Comparison of ENCODE assay signal across 9 cellular contexts in genomic region chr22:22692707-22693530, GRCh38. TPM values are rescaled to one million over a fixed set of nuclear protein-coding genes. Genes with fewer than 3 reads are reported as not detected.
DNase-seq lines count a peak whose midpoint lies in the region; ATAC-seq, FAIRE-seq and TF ChIP-seq lines count a peak whose summit lies in the region.
"Had no signal": no experiment of that assay in that cellular context is flagged by ENCODE, and none has a peak within 500 bp of the region (broad histone marks: within the 10 kb centered on the region; RNA-seq: fewer than 3 reads in every experiment).

No MANE protein-coding gene starts in this region.

- peaks cover 7% of the 10 kb centered on the region; the same call in 1 of the 2 replicates for H3F3A ChIP-seq in OCI-LY1 (ENCODE audit: insufficient read depth, low read length)

- TF ChIP-seq CTCF in 22Rv1 (IDR thresholded peaks at IDR 0.05) (peak; percentile 97), GM13977 (IDR thresholded peaks at IDR 0.05; ENCODE audit: extremely low read depth, insufficient read depth, missing control alignments) (peak; percentile 36), OCI-LY1 (IDR thresholded peaks at IDR 0.05; ENCODE audit: low read length) (peak; percentile 98), left ventricle myocardium inferior (IDR thresholded peaks at IDR 0.05; ENCODE audit: borderline replicate concordance) (peak; percentile 27)

- H3K9me2 ChIP-seq in OCI-LY1 (ENCODE audit: low read depth, low read length) = no peaks in the 10 kb centered on the region

- H3K4me1 Mint-ChIP-seq in activated T-helper 1 cell treated with anti-CD3 and anti-CD28 coated beads, Interleukin-12 subunit alpha, Interleukin-12 subunit beta, Interleukin-2, Interleukin-4 antibody, amounts not matched to agents 30 ng/mL and 10 ng/mL and 1 ng/mL, durations not matched to agents 14 hours and 24 hours and 36 hours (ENCODE audit: low read depth) = no peaks in the 10 kb centered on the region

- H3K4me1 ChIP-seq in OCI-LY1 (ENCODE audit: insufficient read depth, low read length, severe bottlenecking) (peaks cover 92% of the 10 kb centered on the region), left ventricle myocardium inferior (no peaks in the 10 kb centered on the region)

- no peaks in the 10 kb centered on the region for H3K9me3 Mint-ChIP-seq in activated T-helper 1 cell treated with anti-CD3 and anti-CD28 coated beads, Interleukin-12 subunit alpha, Interleukin-12 subunit beta, Interleukin-2, Interleukin-4 antibody, amounts not matched to agents 30 ng/mL and 10 ng/mL and 1 ng/mL, durations not matched to agents 14 hours and 24 hours and 36 hours

- DNase-seq in GM13977 (ENCODE audit: low spot score) (peak; percentile 36), left ventricle myocardium inferior (no peak), HTR-8/SVneo (ENCODE audit: insufficient read length, low spot score) (no peak)
- peak; percentile 21 for DNase-seq in activated T-helper 1 cell treated with anti-CD3 and anti-CD28 coated beads, Interleukin-12 subunit alpha, Interleukin-12 subunit beta, Interleukin-2, Interleukin-4 antibody, amounts not matched to agents 30 ng/mL and 10 ng/mL and 1 ng/mL, durations not matched to agents 14 hours and 24 hours and 36 hours (ENCODE audit: low spot score)
- peak; percentile 72 to 75 for DNase-seq in stimulated activated CD4-positive, alpha-beta T cell treated with anti-CD3 and anti-CD28 coated beads, Interleukin-2, amount 100 ng/mL, for 24 hours
- DNase-seq: left cardiac atrium had no signal

- no peaks in the 10 kb centered on the region for H4K20me1 ChIP-seq in OCI-LY1 (ENCODE audit: insufficient read depth, low read length)

- peak overlapping the region; percentile 50 for H3K4me2 ChIP-seq in OCI-LY1 (ENCODE audit: low read length)

- H3K27ac ChIP-seq in 22Rv1 = peak overlapping the region; percentile 75
- peak overlapping the region; percentile 99 for H3K27ac ChIP-seq in OCI-LY1 (ENCODE audit: low read depth, low read length, poor library complexity, severe bottlenecking)
- H3K27ac ChIP-seq in left ventricle myocardium inferior (replicated peaks) = no peak overlapping the region

- H3K9me3 ChIP-seq in OCI-LY1 (ENCODE audit: low read length) = no peaks in the 10 kb centered on the region
- no peaks in the 10 kb centered on the region for H3K9me3 ChIP-seq in left ventricle myocardium inferior (replicated peaks)

- no peaks in the 10 kb centered on the region for H3K27me3 ChIP-seq in OCI-LY1 (ENCODE audit: insufficient read depth, low read length)
- H3K27me3 ChIP-seq in left ventricle myocardium inferior (ENCODE audit: low read depth) = peaks cover 15% of the 10 kb centered on the region

- FAIRE-seq in HTR-8/SVneo (lab: Jason Lieb, UNC) = no peak

- H3K79me2 ChIP-seq in OCI-LY1 (ENCODE audit: insufficient read depth, low read length) = no peaks in the 10 kb centered on the region

- no peaks in the 10 kb centered on the region for H3K36me3 ChIP-seq in OCI-LY1 (ENCODE audit: insufficient read depth, low read length)
- H3K36me3 ChIP-seq in left ventricle myocardium inferior = no peaks in the 10 kb centered on the region

- no peaks in the 10 kb centered on the region for H3K36me3 Mint-ChIP-seq in activated T-helper 1 cell treated with anti-CD3 and anti-CD28 coated beads, Interleukin-12 subunit alpha, Interleukin-12 subunit beta, Interleukin-2, Interleukin-4 antibody, amounts not matched to agents 30 ng/mL and 10 ng/mL and 1 ng/mL, durations not matched to agents 14 hours and 24 hours and 36 hours (ENCODE audit: low read depth)

- peak overlapping the region; percentile 74 for H3K9ac ChIP-seq in OCI-LY1 (ENCODE audit: low read length)

- no peak overlapping the region for H3K27ac Mint-ChIP-seq in activated T-helper 1 cell treated with anti-CD3 and anti-CD28 coated beads, Interleukin-12 subunit alpha, Interleukin-12 subunit beta, Interleukin-2, Interleukin-4 antibody, amounts not matched to agents 30 ng/mL and 10 ng/mL and 1 ng/mL, durations not matched to agents 14 hours and 24 hours and 36 hours

- intact Hi-C loops in activated T-helper 1 cell treated with anti-CD3 and anti-CD28 coated beads, Interleukin-12 subunit alpha, Interleukin-12 subunit beta, Interleukin-2, Interleukin-4 antibody, amounts not matched to agents 30 ng/mL and 10 ng/mL and 1 ng/mL, durations not matched to agents 14 hours and 24 hours and 36 hours (cut with micrococcal nuclease) = no loop called here
- intact Hi-C loops in left ventricle myocardium inferior (cut with micrococcal nuclease) = no loop called here

- no peak for ATAC-seq in HG02642 (IDR thresholded peaks at IDR 0.05; ENCODE audit: poor library complexity, unreplicated experiment)

- H3K4me3 Mint-ChIP-seq in activated T-helper 1 cell treated with anti-CD3 and anti-CD28 coated beads, Interleukin-12 subunit alpha, Interleukin-12 subunit beta, Interleukin-2, Interleukin-4 antibody, amounts not matched to agents 30 ng/mL and 10 ng/mL and 1 ng/mL, durations not matched to agents 14 hours and 24 hours and 36 hours = no peak overlapping the region

- in situ Hi-C loops in GM13977 (cut with MboI; ENCODE audit: low pct_unique_long_range_greater_than_20kb, low sequenced_read_pairs, unreplicated experiment) = no loop called here

- peaks cover 4% of the 10 kb centered on the region for H3K27me3 Mint-ChIP-seq in activated T-helper 1 cell treated with anti-CD3 and anti-CD28 coated beads, Interleukin-12 subunit alpha, Interleukin-12 subunit beta, Interleukin-2, Interleukin-4 antibody, amounts not matched to agents 30 ng/mL and 10 ng/mL and 1 ng/mL, durations not matched to agents 14 hours and 24 hours and 36 hours (ENCODE audit: insufficient read depth)

- H2AFZ ChIP-seq in OCI-LY1 (ENCODE audit: low read length) = no peak overlapping the region

- peak overlapping the region; percentile 25 for H3K4me3 ChIP-seq in OCI-LY1 (ENCODE audit: low read depth, low read length, poor library complexity, severe bottlenecking)
- H3K4me3 ChIP-seq in left ventricle myocardium inferior = no peak overlapping the region

RNA-seq across cellular contexts. Expression of gene GGTLC2, which starts 48.5 kb away (rescaled TPM):
- not detected in 2 replicates for total RNA-seq in activated T-helper 1 cell treated with anti-CD3 and anti-CD28 coated beads, Interleukin-12 subunit alpha, Interleukin-12 subunit beta, Interleukin-2, Interleukin-4 antibody, amounts not matched to agents 30 ng/mL and 10 ng/mL and 1 ng/mL, durations not matched to agents 14 hours and 24 hours and 36 hours
- not detected for total RNA-seq in left ventricle myocardium inferior
- total RNA-seq: left cardiac atrium had no signal

Comparison
In these comparisons a context has a peak if more than half of its experiments do, and no peak if none do; other contexts are left out.
1. CTCF ChIP-seq: peak in every context shown above with its lines; median percentile 98 in OCI-LY1; 97 in 22Rv1; 36 in GM13977; 27 in left ventricle myocardium inferior.
2. DNase-seq: peak in GM13977 (single experiment), activated T-helper 1 cell treated with anti-CD3 and anti-CD28 coated beads, Interleukin-12 subunit alpha, Interleukin-12 subunit beta, Interleukin-2, Interleukin-4 antibody, amounts not matched to agents 30 ng/mL and 10 ng/mL and 1 ng/mL, durations not matched to agents 14 hours and 24 hours and 36 hours (single experiment) and stimulated activated CD4-positive, alpha-beta T cell treated with anti-CD3 and anti-CD28 coated beads, Interleukin-2, amount 100 ng/mL, for 24 hours (2 of 2); none in left ventricle myocardium inferior (single experiment) and HTR-8/SVneo (single experiment).